ENCODE assay signal across 9 cellular contexts in the genomic region with DNA sequence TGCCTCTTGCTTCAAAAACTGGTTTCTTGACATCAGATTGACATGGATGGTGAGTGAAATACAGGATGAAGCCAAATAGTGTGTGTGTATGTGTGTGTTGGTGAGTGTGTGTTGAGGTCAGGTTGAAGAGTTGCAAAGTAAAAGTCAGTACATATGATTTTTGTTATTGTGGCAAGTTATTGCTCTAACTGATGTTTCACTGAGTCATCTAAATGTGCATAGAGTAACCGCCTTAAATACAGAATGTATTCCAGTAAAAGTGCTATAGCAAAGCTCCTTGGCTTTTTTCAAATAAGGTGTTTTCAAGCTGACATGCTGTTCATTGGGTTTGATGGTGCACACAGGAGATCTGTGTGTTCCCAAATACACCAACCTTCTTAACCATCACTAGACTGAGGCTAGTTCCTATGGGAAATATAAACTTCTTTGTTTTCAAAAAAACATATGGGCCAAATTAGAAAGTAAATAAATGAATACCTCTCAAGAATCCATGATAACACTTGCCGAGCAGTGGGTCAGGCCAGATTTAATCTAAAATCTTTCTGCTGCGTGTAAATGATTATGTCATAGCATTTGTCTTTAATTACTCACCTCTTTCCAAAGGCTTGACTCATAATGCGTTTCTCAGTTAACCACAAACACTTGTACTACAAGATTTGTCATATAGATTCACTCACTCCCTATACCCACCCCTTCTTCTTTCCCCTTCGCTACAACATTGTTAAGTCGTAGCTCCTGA.
DNase-seq lines count a peak whose midpoint lies in the region; ATAC-seq, FAIRE-seq and TF ChIP-seq lines count a peak whose summit lies in the region.
"Had no signal": no experiment of that assay in that cellular context is flagged by ENCODE, and none has a peak within 500 bp of the region (broad histone marks: within the 10 kb centered on the region; RNA-seq: fewer than 3 reads in every experiment).

No MANE protein-coding gene starts in this region.

- POLR2A ChIA-PET in HepG2 (lab: Yijun Ruan, JAX), result no interaction called here
- POLR2A ChIA-PET in K562 (lab: Yijun Ruan, JAX), result no interaction called here

- H2AFZ ChIP-seq in HepG2 (ENCODE audit: low read length) (no peak overlapping the region), K562 (ENCODE audit: low read depth, low read length) (no peak overlapping the region)
- H2AFZ ChIP-seq: parathyroid adenoma had no signal

- ATAC-seq in HepG2 (no peak), right lobe of liver (no peak), K562 (no peak), HG03097 (IDR thresholded peaks at IDR 0.05; ENCODE audit: low FRiP score, unreplicated experiment) (no peak)

- CTCF ChIA-PET in HepG2 (lab: Yijun Ruan, JAX; ENCODE audit: low intra/inter-chr PET ratio, low total read pairs), result no interaction called here
- CTCF ChIA-PET in K562 (lab: Yijun Ruan, JAX; ENCODE audit: low intra/inter-chr PET ratio), result no interaction called here

- 93% methylated on average over 6 of the region's 6 CpGs for whole genome bisulfite sequencing in HepG2 (ENCODE audit: low lambda C conversion rate)
- 77% methylated on average over 6 of the region's 6 CpGs for WGBS in right lobe of liver (ENCODE audit: insufficient coverage, low coverage, low lambda C conversion rate, missing lambda C conversion rate)
- under 1% methylated on average over 6 of the region's 6 CpGs for WGBS in K562 (ENCODE audit: insufficient coverage, low coverage, missing lambda C conversion rate)

- H3K79me2 ChIP-seq in HepG2 (ENCODE audit: insufficient read depth, low read length) (no peaks in the 10 kb centered on the region), K562 (ENCODE audit: control insufficient read depth, insufficient read depth, low read length) (no peaks in the 10 kb centered on the region)
- H3K79me2 ChIP-seq: parathyroid adenoma had no signal

- in situ Hi-C loops in HepG2 (cut with HindIII; ENCODE audit: extremely low pct_ligation_motif_present, low pct_unique_long_range_greater_than_20kb) (loop anchor here (25.0 kb wide), 1 partner anchor 962 kb away; no protein-coding TSS in a partner anchor), K562 (cut with MboI) (no loop called here)

- H3K4me1 ChIP-seq in HepG2 (ENCODE audit: insufficient read depth, low read length) (peaks cover 2% of the 10 kb centered on the region), right lobe of liver (no peaks in the 10 kb centered on the region), K562 (replicated peaks in 1 of 2; ENCODE audit: control insufficient read depth in 2 of 2, insufficient read depth in 2 of 2, low read length in 2 of 2) (no peaks in the 10 kb centered on the region)
- H3K4me1 ChIP-seq: parathyroid adenoma had no signal

- TF ChIP-seq CTCF in HepG2 (CRISPR knock-in tag; IDR thresholded peaks at IDR 0.05), result no peak
- TF ChIP-seq CTCF in right lobe of liver (IDR thresholded peaks at IDR 0.05), result no peak
- no peak for TF ChIP-seq CTCF in K562 (IDR thresholded peaks at IDR 0.05 in 2 of 3, conservative IDR thresholded peaks at IDR 0.05 in 1 of 3; ENCODE audit: insufficient read depth in 2 of 3, low read depth in 1 of 3, low read length in 3 of 3)

- intact Hi-C loops in HepG2 (cut with micrococcal nuclease; ENCODE audit: unreplicated experiment), result no loop called here
- intact Hi-C loops in right lobe of liver (cut with DNase I), result no loop called here
- intact Hi-C loops in K562 (cut with micrococcal nuclease), result no loop called here

- no peak for FAIRE-seq in HepG2 (lab: Jason Lieb, UNC)
- FAIRE-seq in HTR-8/SVneo (lab: Jason Lieb, UNC), result peak; percentile 20
- no peak for FAIRE-seq in K562 (lab: Jason Lieb, UNC)

- no peak for TF ChIP-seq POLR2A in HepG2 (IDR thresholded peaks at IDR 0.05; ENCODE audit: insufficient read depth in 1 of 2, low read depth in 2 of 2, low read length in 2 of 2)
- no peak for TF ChIP-seq POLR2A in right lobe of liver (IDR thresholded peaks at IDR 0.05)
- no peak for TF ChIP-seq POLR2A in K562 (conservative IDR thresholded peaks at IDR 0.05)

- no peaks in the 10 kb centered on the region for H3K9me1 ChIP-seq in K562 (ENCODE audit: control insufficient read depth, insufficient read depth, low read length)

- no peak overlapping the region for H3K4me3 ChIP-seq in HepG2 (replicated peaks in 1 of 3; ENCODE audit: insufficient read depth in 1 of 3, low read depth in 2 of 3, low read length in 3 of 3)
- H3K4me3 ChIP-seq in right lobe of liver, result no peak overlapping the region
- no peak overlapping the region for H3K4me3 ChIP-seq in K562

- H3K4me2 ChIP-seq in HepG2 (ENCODE audit: low read depth, low read length) (no peak overlapping the region), K562 (ENCODE audit: insufficient read depth, low read length) (no peak overlapping the region)

- TF ChIP-seq EP300 in HepG2 (IDR thresholded peaks at IDR 0.05; ENCODE audit: low read depth in 2 of 2, low read length in 2 of 2), result no peak
- TF ChIP-seq EP300 in HepG2 (CRISPR knock-in tag; IDR thresholded peaks at IDR 0.05; ENCODE audit: borderline replicate concordance), result no peak
- no peak for TF ChIP-seq EP300 in K562 (IDR thresholded peaks at IDR 0.05; ENCODE audit: low read length)

- H3K27me3 ChIP-seq in HepG2 (ENCODE audit: control insufficient read depth in 1 of 2, insufficient read depth in 2 of 2, low read length in 2 of 2) (no peaks in the 10 kb centered on the region), right lobe of liver (no peaks in the 10 kb centered on the region), K562 (ENCODE audit: control insufficient read depth in 2 of 2, insufficient read depth in 2 of 2, low read length in 2 of 2) (no peaks in the 10 kb centered on the region)

- no peaks in the 10 kb centered on the region for H4K20me1 ChIP-seq in HepG2 (ENCODE audit: insufficient read depth, low read length)
- H4K20me1 ChIP-seq in K562 (replicated peaks; ENCODE audit: control insufficient read depth, insufficient read depth, low read length), result no peaks in the 10 kb centered on the region

- H3K27ac ChIP-seq in HepG2 (ENCODE audit: extremely low read length, insufficient read depth, low read length) (no peak overlapping the region), right lobe of liver (no peak overlapping the region), K562 (ENCODE audit: extremely low read depth, low read depth, low read length) (no peak overlapping the region)
- H3K27ac ChIP-seq: parathyroid adenoma had no signal

- TF ChIP-seq RAD21 in HepG2 (CRISPR knock-in tag; IDR thresholded peaks at IDR 0.05), result no peak
- TF ChIP-seq RAD21 in K562 (CRISPR knock-in tag; conservative IDR thresholded peaks at IDR 0.05 in 1 of 2, IDR thresholded peaks at IDR 0.05 in 1 of 2), result no peak

- DNase-seq in HepG2 (ENCODE audit: low spot score) (no peak), right lobe of liver (no peak), HTR-8/SVneo (ENCODE audit: insufficient read length, low spot score) (peak; percentile 51), K562 (ENCODE audit: extremely low read depth in 1 of 4, low spot score in 3 of 4) (no peak), stromal cell of bone marrow (ENCODE audit: low read depth) (peak; percentile 77), retina (no peak), UCSD-AML1 (lab: John Stamatoyannopoulos, UW; ENCODE audit: unreplicated experiment) (no peak)

- H3K9me3 ChIP-seq in HepG2 (ENCODE audit: low read length), result no peaks in the 10 kb centered on the region
- no peaks in the 10 kb centered on the region for H3K9me3 ChIP-seq in right lobe of liver
- H3K9me3 ChIP-seq in K562 (replicated peaks; ENCODE audit: control insufficient read depth, insufficient read depth, low read depth, low read length), result no peaks in the 10 kb centered on the region

- no peaks in the 10 kb centered on the region for H3K36me3 ChIP-seq in HepG2 (replicated peaks in 1 of 2; ENCODE audit: control insufficient read depth in 1 of 2, insufficient read depth in 2 of 2, low read length in 2 of 2)
- H3K36me3 ChIP-seq in right lobe of liver, result no peaks in the 10 kb centered on the region
- H3K36me3 ChIP-seq in K562 (ENCODE audit: control insufficient read depth, insufficient read depth, low read length), result no peaks in the 10 kb centered on the region

- BruUV-seq in HepG2 (replicated peaks; lab: Mats Ljungman, UMichigan), result no TSS peak
- no TSS peak for BruUV-seq in K562 (replicated peaks; lab: Mats Ljungman, UMichigan)

- H3K9ac ChIP-seq in HepG2 (ENCODE audit: insufficient read depth, low read depth, low read length), result no peak overlapping the region
- H3K9ac ChIP-seq in K562 (ENCODE audit: insufficient read depth in 1 of 2, low read depth in 2 of 2, low read length in 2 of 2), result no peak overlapping the region
- H3K9ac ChIP-seq: parathyroid adenoma had no signal

TF ChIP-seq in HepG2, 621 proteins besides CTCF, POLR2A, EP300 and RAD21 (continues in another document):
- TF ChIP-seq, protein P1, sequence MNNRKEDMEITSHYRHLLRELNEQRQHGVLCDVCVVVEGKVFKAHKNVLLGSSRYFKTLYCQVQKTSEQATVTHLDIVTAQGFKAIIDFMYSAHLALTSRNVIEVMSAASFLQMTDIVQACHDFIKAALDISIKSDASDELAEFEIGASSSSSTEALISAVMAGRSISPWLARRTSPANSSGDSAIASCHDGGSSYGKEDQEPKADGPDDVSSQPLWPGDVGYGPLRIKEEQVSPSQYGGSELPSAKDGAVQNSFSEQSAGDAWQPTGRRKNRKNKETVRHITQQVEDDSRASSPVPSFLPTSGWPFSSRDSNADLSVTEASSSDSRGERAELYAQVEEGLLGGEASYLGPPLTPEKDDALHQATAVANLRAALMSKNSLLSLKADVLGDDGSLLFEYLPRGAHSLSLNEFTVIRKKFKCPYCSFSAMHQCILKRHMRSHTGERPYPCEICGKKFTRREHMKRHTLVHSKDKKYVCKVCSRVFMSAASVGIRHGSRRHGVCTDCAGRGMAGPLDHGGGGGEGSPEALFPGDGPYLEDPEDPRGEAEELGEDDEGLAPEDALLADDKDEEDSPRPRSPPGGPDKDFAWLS (CRISPR knock-in tag; IDR thresholded peaks at IDR 0.05; ENCODE audit: borderline replicate concordance), result no peak

TF ChIP-seq in K562, 482 proteins besides CTCF, POLR2A, EP300 and RAD21 (continues in another document):
- TF ChIP-seq ZNF184 (CRISPR knock-in tag; IDR thresholded peaks at IDR 0.05) (no peak), FOSL1 (tag; conservative IDR thresholded peaks at IDR 0.05) (peak; percentile 35; the same call in 1 of the 2 replicates), ZNF316 (IDR thresholded peaks at IDR 0.05) (peak; percentile 29; the same call in 1 of the 2 replicates)
- TF ChIP-seq, protein P2, sequence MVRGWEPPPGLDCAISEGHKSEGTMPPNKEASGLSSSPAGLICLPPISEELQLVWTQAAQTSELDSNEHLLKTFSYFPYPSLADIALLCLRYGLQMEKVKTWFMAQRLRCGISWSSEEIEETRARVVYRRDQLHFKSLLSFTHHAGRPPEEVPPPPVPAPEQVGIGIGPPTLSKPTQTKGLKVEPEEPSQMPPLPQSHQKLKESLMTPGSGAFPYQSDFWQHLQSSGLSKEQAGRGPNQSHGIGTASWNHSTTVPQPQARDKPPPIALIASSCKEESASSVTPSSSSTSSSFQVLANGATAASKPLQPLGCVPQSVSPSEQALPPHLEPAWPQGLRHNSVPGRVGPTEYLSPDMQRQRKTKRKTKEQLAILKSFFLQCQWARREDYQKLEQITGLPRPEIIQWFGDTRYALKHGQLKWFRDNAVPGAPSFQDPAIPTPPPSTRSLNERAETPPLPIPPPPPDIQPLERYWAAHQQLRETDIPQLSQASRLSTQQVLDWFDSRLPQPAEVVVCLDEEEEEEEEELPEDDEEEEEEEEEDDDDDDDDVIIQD (CRISPR knock-in tag; IDR thresholded peaks at IDR 0.05), result no peak

Comparison
In these comparisons a context has a peak if more than half of its experiments do, and no peak if none do; other contexts are left out.
1. DNase-seq: peak in HTR-8/SVneo (single experiment) and stromal cell of bone marrow (single experiment); none in HepG2 (single experiment), right lobe of liver (0 of 3), K562 (0 of 4), retina (single experiment) and UCSD-AML1 (single experiment).